33 cellular contexts compared by ENCODE assay signal in genomic region chr10:59252491-59252890, GRCh38.
"Had no signal": no experiment of that assay in that cellular context is flagged by ENCODE, and none has a peak within 500 bp of the region (broad histone marks: within the 10 kb centered on the region; RNA-seq: fewer than 3 reads in every experiment).

No MANE protein-coding gene starts in this region.

- H3K27ac ChIP-seq: adrenal gland, ascending aorta, body of pancreas, brain microvascular endothelial cell, breast epithelium, cardiac muscle cell had no signal

- DNase-seq: activated effector memory CD4-positive, alpha-beta T cell treated with anti-CD3 and anti-CD28 coated beads, Interleukin-2, amount 50 U/mL, for 16 hours; activated effector memory CD4-positive, alpha-beta T cell treated with Interleukin-2 at 50 U/mL for 16 hours; activated gamma-delta T cell; activated gamma-delta T cell treated with Interleukin-2 at 50 U/mL for 16 hours; activated naive CD4-positive, alpha-beta T cell; activated naive CD4-positive, alpha-beta T cell treated with anti-CD3 and anti-CD28 coated beads for 36 hours; activated naive CD4-positive, alpha-beta T cell treated with anti-CD3 and anti-CD28 coated beads, Interleukin-2, amount 10 ng/mL, durations not matched to agents 7 days and 5 days; activated naive CD4-positive, alpha-beta T cell treated with anti-CD3 and anti-CD28 coated beads, Interleukin-2, amount 50 U/mL, for 16 hours; activated naive CD4-positive, alpha-beta T cell treated with Interleukin-2 at 50 U/mL for 16 hours; activated naive CD8-positive, alpha-beta T cell treated with anti-CD3 and anti-CD28 coated beads for 36 hours; activated naive CD8-positive, alpha-beta T cell treated with anti-CD3 and anti-CD28 coated beads, Interleukin-2, amount 10 ng/mL, durations not matched to agents 7 days and 5 days; activated naive CD8-positive, alpha-beta T cell treated with anti-CD3 and anti-CD28 coated beads, Interleukin-2, amount 50 U/mL, for 24 hours; activated T-cell treated with anti-CD3 and anti-CD28 coated beads, Interleukin-2, amount 50 U/mL, for 1 hour; activated T-cell treated with anti-CD3 and anti-CD28 coated beads, Interleukin-2, amount 50 U/mL, for 24 hours; activated T-cell treated with anti-CD3 and anti-CD28 coated beads, Interleukin-2, amount 50 U/mL, for 4 hours; activated T-cell treated with anti-CD3 and anti-CD28 coated beads, Interleukin-2, amount 50 U/mL, for 48 hours; activated T-cell treated with anti-CD3 and anti-CD28 coated beads, Interleukin-2, amount 50 U/mL, for 72 hours; adrenal gland; amniotic stem cell; amygdala; anterior cingulate cortex; aorta; body of pancreas; brain microvascular endothelial cell; caudate nucleus; central memory CD4-positive, alpha-beta T cell; cerebellar nuclear complex had no signal

- H3K4me3 ChIP-seq: adrenal gland, ascending aorta, body of pancreas, breast epithelium, cardiac muscle cell had no signal

- H3K9me3 ChIP-seq: adrenal gland, ascending aorta, body of pancreas, breast epithelium had no signal

- H3K4me1 ChIP-seq: ascending aorta, body of pancreas, breast epithelium had no signal

- FAIRE-seq: astrocyte had no signal

- ATAC-seq: activated naive CD4-positive, alpha-beta T cell treated with anti-CD3 and anti-CD28 coated beads, Interleukin-2, amount 50 U/mL, for 72 hours; activated naive CD8-positive, alpha-beta T cell treated with anti-CD3 and anti-CD28 coated beads, Interleukin-2, amount 50 U/mL, for 24 hours; activated T-cell treated with anti-CD3 and anti-CD28 coated beads, Interleukin-2, amount 50 U/mL, for 4 hours; activated T-cell treated with anti-CD3 and anti-CD28 coated beads, Interleukin-2, amount 50 U/mL, for 72 hours; activated T-helper 17 cell treated with anti-CD3 and anti-CD28 coated beads, Interleukin-2, amount 50 U/mL, for 72 hours; body of pancreas had no signal

- H3K27me3 ChIP-seq: adrenal gland, ascending aorta, body of pancreas, brain microvascular endothelial cell, breast epithelium, cardiac muscle cell had no signal

- H3K36me3 ChIP-seq: brain microvascular endothelial cell, breast epithelium, cardiac muscle cell had no signal
